ENCODE assay signal across 7 cellular contexts in genomic region chr14:74608959-74609611, GRCh38. TPM values are rescaled to one million over a fixed set of nuclear protein-coding genes. Genes with fewer than 3 reads are reported as not detected.
DNase-seq lines count a peak whose midpoint lies in the region; ATAC-seq and TF ChIP-seq lines count a peak whose summit lies in the region.

No MANE protein-coding gene starts in this region.

- DNase-seq in GM13977 (ENCODE audit: low spot score) = peak; percentile 77
- DNase-seq in NCI-H146 (lab: John Stamatoyannopoulos, UW) = peak; percentile 83
- peak; percentile 57 to 83 (median 78) for DNase-seq in T-helper 1 cell
- DNase-seq in adipocyte (ENCODE audit: low read depth) = peak; percentile 93
- peak; percentile 75 to 83 for DNase-seq in heart right ventricle
- peak; percentile 80 for DNase-seq in renal cortical epithelial cell (ENCODE audit: low read depth)

- intact Hi-C loops in heart right ventricle (cut with DNase I) = loop anchor here in 6 of 10 donors (2.0 to 10.0 kb wide), 11 partner anchors 48 to 244 kb away; partner anchors contain the start of genes AREL1 (in 2 of the 6) and FCF1 (in 2 of the 6)

- peak overlapping the region; percentile 83 for H3K4me3 ChIP-seq in adipocyte (ENCODE audit: low read length)
- H3K4me3 ChIP-seq in heart right ventricle = peak overlapping the region in 6 of 10 donors; percentile 60 to 69 (median 68)

- TF ChIP-seq CTCF in GM13977 (IDR thresholded peaks at IDR 0.05; ENCODE audit: extremely low read depth, insufficient read depth, missing control alignments) (peak; percentile 88), heart right ventricle (IDR thresholded peaks at IDR 0.05) (peak; percentile 90 to 99 (median 97))

- H3K27me3 ChIP-seq in adipocyte (replicated peaks; ENCODE audit: control insufficient read depth, insufficient read depth, low read length) (no peaks in the 10 kb centered on the region), heart right ventricle (peaks cover 0 to 25% (median 17%) of the 10 kb centered on the region in 7 donors)

- H3K4me1 ChIP-seq in adipocyte (ENCODE audit: control insufficient read depth, insufficient read depth, low read length) = peaks cover 49% of the 10 kb centered on the region
- peaks cover 3 to 51% (median 15%) of the 10 kb centered on the region in 9 donors for H3K4me1 ChIP-seq in heart right ventricle

- H3K36me3 ChIP-seq in adipocyte (ENCODE audit: control insufficient read depth, insufficient read depth, low read length, severe bottlenecking) = no peaks in the 10 kb centered on the region
- H3K36me3 ChIP-seq in heart right ventricle = no peaks in the 10 kb centered on the region

- in situ Hi-C loops in GM13977 (cut with MboI; ENCODE audit: low pct_unique_long_range_greater_than_20kb, low sequenced_read_pairs, unreplicated experiment) = no loop called here

- H3K27ac ChIP-seq in heart right ventricle = no peak overlapping the region

- H3K9me3 ChIP-seq in adipocyte (ENCODE audit: control insufficient read depth, low read length) (no peaks in the 10 kb centered on the region), heart right ventricle (no peaks in the 10 kb centered on the region)

- ATAC-seq in heart right ventricle (peak in 6 of 8 donors; percentile 10 to 50 (median 44)), GM21381 (IDR thresholded peaks at IDR 0.05; ENCODE audit: unreplicated experiment) (no peak)

- WGBS in heart right ventricle, 2 donors = 53 to 59% methylated on average over 4 of the region's 4 CpGs

- peak overlapping the region; percentile 85 for H3K9ac ChIP-seq in adipocyte (ENCODE audit: low read length)

RNA-seq across cellular contexts. Expression of gene LTBP2, which starts 3.0 kb away (rescaled TPM):
- 10 to 100 TPM in 9 of 10 donors, 1 to 10 TPM in 1; 7.1 to 50.3 (median 18.5) TPM for total RNA-seq in heart right ventricle
- polyA plus RNA-seq in heart right ventricle = 1 to 10 TPM; 3.5 TPM
- 42.4 and 68.2 TPM in 2 replicates for total RNA-seq in renal cortical epithelial cell
